ENCODE assay signal across 8 cellular contexts in the genomic region with DNA sequence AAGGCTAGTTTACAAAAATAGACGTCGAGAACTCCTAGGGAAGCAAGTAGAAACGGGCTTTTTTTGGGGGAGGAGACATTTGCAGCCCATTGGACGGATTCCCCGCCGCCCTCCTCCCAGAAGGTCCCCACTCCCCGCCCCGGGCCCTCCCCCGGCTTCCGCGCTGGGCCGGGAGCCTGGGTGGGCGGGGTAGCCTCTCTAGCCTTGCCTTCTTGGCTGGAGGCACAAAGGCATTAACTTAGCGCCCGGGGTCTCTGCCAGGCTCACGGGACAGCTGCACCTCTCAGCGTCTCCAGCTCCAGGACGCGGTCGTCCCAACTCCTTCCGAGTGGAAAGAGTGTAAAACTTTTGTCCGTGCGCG.
A peak's percentile ranks its signal among the peaks of the same experiment; 100 is the strongest.
DNase-seq lines count a peak whose midpoint lies in the region; ATAC-seq and TF ChIP-seq lines count a peak whose summit lies in the region.

A gene with protein sequence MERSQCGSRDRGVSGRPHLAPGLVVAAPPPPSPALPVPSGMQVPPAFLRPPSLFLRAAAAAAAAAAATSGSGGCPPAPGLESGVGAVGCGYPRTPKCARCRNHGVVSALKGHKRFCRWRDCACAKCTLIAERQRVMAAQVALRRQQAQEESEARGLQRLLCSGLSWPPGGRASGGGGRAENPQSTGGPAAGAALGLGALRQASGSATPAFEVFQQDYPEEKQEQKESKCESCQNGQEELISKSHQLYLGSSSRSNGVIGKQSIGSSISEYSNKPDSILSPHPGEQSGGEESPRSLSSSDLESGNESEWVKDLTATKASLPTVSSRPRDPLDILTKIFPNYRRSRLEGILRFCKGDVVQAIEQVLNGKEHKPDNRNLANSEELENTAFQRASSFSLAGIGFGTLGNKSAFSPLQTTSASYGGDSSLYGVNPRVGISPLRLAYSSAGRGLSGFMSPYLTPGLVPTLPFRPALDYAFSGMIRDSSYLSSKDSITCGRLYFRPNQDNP (plus strand): TSS at position 236 of the 361 bp plus-strand sequence. CDS start 242 bp downstream, outside the sequence.

- no peaks in the 10 kb centered on the region; the same call in none of the 2 replicates for H3K27me3 ChIP-seq in GM06990 (replicated peaks; ENCODE audit: control insufficient read depth, insufficient read depth, low read length)

- peak; percentile 28 for ATAC-seq in HG02678 (IDR thresholded peaks at IDR 0.05; ENCODE audit: unreplicated experiment)

- no peaks in the 10 kb centered on the region for H3K36me3 ChIP-seq in GM06990 (ENCODE audit: control insufficient read depth, insufficient read depth, low read length)

- no peak for DNase-seq in GM06990 (ENCODE audit: extremely low read depth, insufficient read length)
- DNase-seq in NCI-H748 treated with DMSO at 0.1 percent for 48 hours (lab: John Stamatoyannopoulos, UW) = peak; percentile 50
- peak; percentile 46 to 61 for DNase-seq in cardiac fibroblast (ENCODE audit: low read depth in 2 of 2)
- peak; percentile 92 for DNase-seq in iPS-NIHi11 (ENCODE audit: low spot score)
- DNase-seq in skeletal muscle cell (ENCODE audit: low read depth) = peak; percentile 41
- no peak for DNase-seq in NCI-H1417 treated with DMSO at 0.1 percent for 48 hours (lab: John Stamatoyannopoulos, UW)
- DNase-seq in activated effector memory CD4-positive, alpha-beta T cell treated with anti-CD3 and anti-CD28 coated beads, Interleukin-2, amount 50 U/mL, for 16 hours = no peak

- peak within 1 kb of the TSS; percentile 35 for H3K4me3 ChIP-seq in GM06990 (replicated peaks; ENCODE audit: low read depth, low read length)
- H3K4me3 ChIP-seq in cardiac fibroblast (replicated peaks in 1 of 2; ENCODE audit: low read depth in 2 of 2, low read length in 2 of 2) = peak within 1 kb of the TSS; percentile 53 to 56
- H3K4me3 ChIP-seq in skeletal muscle cell (ENCODE audit: low read depth, low read length) = peak within 1 kb of the TSS; percentile 70

- TF ChIP-seq CTCF in GM06990 (IDR thresholded peaks at IDR 0.05; ENCODE audit: insufficient read depth, low read length, poor library complexity, severe bottlenecking) = no peak
- no peak for TF ChIP-seq CTCF in cardiac fibroblast (IDR thresholded peaks at IDR 0.05; ENCODE audit: low read depth, low read length)

Comparison
In these comparisons a context has a peak if more than half of its experiments do, and no peak if none do; other contexts are left out.
1. DNase-seq: peak in NCI-H748 treated with DMSO at 0.1 percent for 48 hours (single experiment), cardiac fibroblast (2 of 2), iPS-NIHi11 (single experiment) and skeletal muscle cell (single experiment); none in GM06990 (single experiment), NCI-H1417 treated with DMSO at 0.1 percent for 48 hours (single experiment) and activated effector memory CD4-positive, alpha-beta T cell treated with anti-CD3 and anti-CD28 coated beads, Interleukin-2, amount 50 U/mL, for 16 hours (single experiment).
2. Peak in every context shown above with its lines, with median percentiles within 50 percentile points of each other: H3K4me3 ChIP-seq.